Comparison of ENCODE assay signal across 30 cellular contexts in the genomic region with DNA sequence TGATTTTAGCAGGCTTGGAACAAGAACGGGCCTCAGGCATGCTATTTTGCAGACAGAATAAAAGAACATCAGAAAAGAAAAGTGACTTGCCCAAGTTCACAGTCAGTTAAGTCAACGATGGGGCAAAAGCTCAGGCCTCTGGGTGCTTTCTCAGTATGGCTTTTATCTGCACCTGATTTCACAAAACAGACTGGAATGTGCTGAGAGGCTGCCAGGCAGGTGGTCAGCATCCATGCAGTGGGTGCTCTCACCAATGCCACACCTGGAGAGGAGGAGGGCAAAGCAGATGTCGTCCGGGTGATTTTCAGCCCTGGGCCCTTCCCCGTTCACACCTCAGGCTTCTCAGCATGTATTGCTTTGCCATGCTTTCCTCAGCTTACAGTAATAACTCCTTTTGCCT.
A peak's percentile ranks its signal among the peaks of the same experiment; 100 is the strongest.
DNase-seq lines count a peak whose midpoint lies in the region; ATAC-seq, FAIRE-seq and TF ChIP-seq lines count a peak whose summit lies in the region.
"Had no signal": no experiment of that assay in that cellular context is flagged by ENCODE, and none has a peak within 500 bp of the region (broad histone marks: within the 10 kb centered on the region; RNA-seq: fewer than 3 reads in every experiment).

No MANE protein-coding gene starts in this region.

- no peak for TF ChIP-seq POLR2A in H1 (IDR thresholded peaks at IDR 0.05; ENCODE audit: control extremely low read depth in 1 of 2, low read depth in 2 of 2, low read length in 2 of 2)

- H3K79me2 ChIP-seq in PC-3 (ENCODE audit: low read length) (no peaks in the 10 kb centered on the region), H1 (ENCODE audit: control insufficient read depth in 1 of 2, insufficient read depth in 2 of 2, low read length in 2 of 2) (no peaks in the 10 kb centered on the region)

- peaks cover 0 to 16% (median 3%) of the 10 kb centered on the region in 11 experiments; a peak in 7 of 22 replicates for H3K9me3 ChIP-seq in BLaER1 treated with 17β-estradiol and CSF1 and Interleukin-3, amounts not matched to agents 10 nM and 100 nM (replicated peaks in 1 of 11)
- no peaks in the 10 kb centered on the region for H3K9me3 ChIP-seq in PC-3 (ENCODE audit: low read length)
- peaks cover 0 to 3% of the 10 kb centered on the region in 2 experiments; a peak in 2 of 4 replicates for H3K9me3 ChIP-seq in H1 (ENCODE audit: insufficient read depth in 2 of 2, low read depth in 1 of 2, low read length in 1 of 2)
- H3K9me3 ChIP-seq: A549, Peyer's patch, SK-N-SH had no signal

- peaks cover 5% of the 10 kb centered on the region for H3K9me3 Mint-ChIP-seq in Calu3 (ENCODE audit: low read depth, unreplicated experiment)
- no peaks in the 10 kb centered on the region for H3K9me3 Mint-ChIP-seq in activated naive CD4-positive, alpha-beta T cell treated with anti-CD3 and anti-CD28 coated beads, Interleukin-2, amount 10 ng/mL, durations not matched to agents 7 days and 5 days
- H3K9me3 Mint-ChIP-seq: CD8-positive, alpha-beta T cell had no signal

- H3K27ac ChIP-seq in BLaER1 treated with 17β-estradiol and CSF1 and Interleukin-3, amounts not matched to agents 10 nM and 100 nM: peak overlapping the region in 8 of 11 experiments; percentile 74 to 88 (median 82); a peak in 14 of 22 replicates
- peak overlapping the region; percentile 99 for H3K27ac ChIP-seq in PC-3 (ENCODE audit: low read length)
- H3K27ac ChIP-seq in H1 (ENCODE audit: low read depth, low read length): no peak overlapping the region
- H3K27ac ChIP-seq: A549, Peyer's patch had no signal

- TF ChIP-seq RAD21 in H1 (IDR thresholded peaks at IDR 0.05 in 1 of 2, conservative IDR thresholded peaks at IDR 0.05 in 1 of 2; ENCODE audit: low read depth in 2 of 2, low read length in 2 of 2): no peak

- no peak overlapping the region for H2AK5ac ChIP-seq in H1 (ENCODE audit: low read depth, low read length)

- no peaks in the 10 kb centered on the region for H3K27me3 ChIP-seq in BLaER1 treated with 17β-estradiol and CSF1 and Interleukin-3, amounts not matched to agents 10 nM and 100 nM
- H3K27me3 ChIP-seq in PC-3 (ENCODE audit: low read length): no peaks in the 10 kb centered on the region
- no peaks in the 10 kb centered on the region for H3K27me3 ChIP-seq in H1 (replicated peaks in 1 of 4; ENCODE audit: control insufficient read depth in 3 of 4, extremely low read depth in 1 of 4, insufficient read depth in 3 of 4, low read length in 3 of 4)
- H3K27me3 ChIP-seq: Peyer's patch had no signal

- DNase-seq in Calu3: no peak
- DNase-seq in PC-3: no peak
- DNase-seq in H1 (ENCODE audit: low read depth in 1 of 2, low spot score in 2 of 2): no peak
- DNase-seq in activated naive CD4-positive, alpha-beta T cell treated with anti-CD3 and anti-CD28 coated beads, Interleukin-2, amount 10 ng/mL, durations not matched to agents 7 days and 5 days: no peak
- no peak for DNase-seq in activated effector memory CD4-positive, alpha-beta T cell treated with anti-CD3 and anti-CD28 coated beads, Interleukin-2, amount 50 U/mL, for 16 hours
- DNase-seq in HuH-7 (ENCODE audit: low spot score): no peak
- DNase-seq: AML-193; C1 segment of cervical spinal cord; CD8-positive, alpha-beta T cell; DMS79 treated with DMSO at 0.1 percent for 48 hours; GF-D8; Kasumi-1; MV-4-11; NCI-H1105; NCI-H1694; NCI-H2029 treated with DMSO at 0.1 percent for 48 hours; NCI-H2227 treated with DMSO at 0.1 percent for 48 hours; NCI-H510A; NCI-H774; Peyer's patch; SIG-M5; SK-N-SH; SW 1271 had no signal

- H3K4ac ChIP-seq in H1 (replicated peaks; ENCODE audit: insufficient read length, low read depth, low read length): no peak overlapping the region

- TF ChIP-seq CTCF in Calu3 (IDR thresholded peaks at IDR 0.05; ENCODE audit: unreplicated experiment): no peak
- TF ChIP-seq CTCF in PC-3 (conservative IDR thresholded peaks at IDR 0.05; ENCODE audit: low read depth, low read length): no peak
- no peak for TF ChIP-seq CTCF in H1 (IDR thresholded peaks at IDR 0.05; ENCODE audit: control extremely low read depth in 1 of 3, insufficient read depth in 1 of 3, low read depth in 1 of 3, low read length in 3 of 3)

- CTCF ChIA-PET in Calu3 (lab: Charles Lee): no interaction called here
- CTCF ChIA-PET in PC-3 (lab: Charles Lee): no interaction called here
- CTCF ChIA-PET in H1 (lab: Charles Lee; ENCODE audit: partially characterized antibody): no interaction called here
- CTCF ChIA-PET in activated naive CD4-positive, alpha-beta T cell treated with anti-CD3 and anti-CD28 coated beads, Interleukin-2, amount 10 ng/mL, durations not matched to agents 7 days and 5 days (lab: Charles Lee): interaction anchor here (1.2 kb wide), 1 partner anchor 18 kb away, joined by 3 read pairs; no protein-coding TSS in a partner anchor

- H2BK120ac ChIP-seq in H1 (replicated peaks; ENCODE audit: low read depth, low read length): no peak overlapping the region

- H3K18ac ChIP-seq in H1 (ENCODE audit: extremely low read depth, low read length): no peak overlapping the region; the same call in 1 of the 2 replicates

- H3K9ac ChIP-seq in BLaER1 treated with 17β-estradiol and CSF1 and Interleukin-3, amounts not matched to agents 10 nM and 100 nM: no peak overlapping the region
- H3K9ac ChIP-seq in PC-3 (ENCODE audit: low read length): no peak overlapping the region; the same call in 1 of the 2 replicates
- no peak overlapping the region for H3K9ac ChIP-seq in H1 (replicated peaks in 1 of 4; ENCODE audit: extremely low read depth in 1 of 4, low read depth in 3 of 4, low read length in 3 of 4)
- H3K9ac ChIP-seq: SK-N-SH had no signal

- no peaks in the 10 kb centered on the region for H3K36me3 ChIP-seq in BLaER1 treated with 17β-estradiol and CSF1 and Interleukin-3, amounts not matched to agents 10 nM and 100 nM
- H3K36me3 ChIP-seq in PC-3 (ENCODE audit: low read depth, low read length) (no peaks in the 10 kb centered on the region), H1 (ENCODE audit: control insufficient read depth in 2 of 4, insufficient read depth in 4 of 4, low read length in 3 of 4) (no peaks in the 10 kb centered on the region)
- H3K36me3 ChIP-seq: Peyer's patch had no signal

- no peak overlapping the region for H3K4me3 ChIP-seq in BLaER1 treated with 17β-estradiol and CSF1 and Interleukin-3, amounts not matched to agents 10 nM and 100 nM
- H3K4me3 ChIP-seq in PC-3 (ENCODE audit: low read length): no peak overlapping the region
- no peak overlapping the region for H3K4me3 ChIP-seq in H1 (ENCODE audit: extremely low read depth in 1 of 4, insufficient read depth in 2 of 4, low read depth in 3 of 4, low read length in 4 of 4)
- H3K4me3 ChIP-seq: A549, K562, Peyer's patch had no signal

- no peak overlapping the region for H2BK12ac ChIP-seq in H1 (ENCODE audit: low read depth, low read length)

- ATAC-seq in PC-3: no peak
- ATAC-seq: A549; CD8-positive, alpha-beta T cell; HepG2; K562 had no signal

- H4K20me1 ChIP-seq in BLaER1 treated with 17β-estradiol and CSF1 and Interleukin-3, amounts not matched to agents 10 nM and 100 nM: no peaks in the 10 kb centered on the region
- H4K20me1 ChIP-seq in PC-3 (ENCODE audit: low read length) (no peaks in the 10 kb centered on the region), H1 (replicated peaks in 1 of 2; ENCODE audit: control insufficient read depth in 1 of 2, insufficient read depth in 2 of 2, low read length in 2 of 2) (peaks cover 0 to 5% of the 10 kb centered on the region in 2 experiments)

- TF ChIP-seq EP300 in H1 (IDR thresholded peaks at IDR 0.05; ENCODE audit: borderline replicate concordance in 1 of 2, low read depth in 2 of 2, low read length in 2 of 2): no peak

- no peaks in the 10 kb centered on the region for H3K79me1 ChIP-seq in H1 (ENCODE audit: low read depth, low read length)

- peaks cover 6% of the 10 kb centered on the region for H3K36me3 Mint-ChIP-seq in Calu3 (ENCODE audit: insufficient read depth, unreplicated experiment)
- no peaks in the 10 kb centered on the region for H3K36me3 Mint-ChIP-seq in activated naive CD4-positive, alpha-beta T cell treated with anti-CD3 and anti-CD28 coated beads, Interleukin-2, amount 10 ng/mL, durations not matched to agents 7 days and 5 days
- H3K36me3 Mint-ChIP-seq: CD8-positive, alpha-beta T cell had no signal

- no peak overlapping the region for H2BK5ac ChIP-seq in H1 (ENCODE audit: low read depth, low read length)

- intact Hi-C loops in Calu3 (cut with micrococcal nuclease; ENCODE audit: unreplicated experiment) (loop anchor here (2.0 kb wide), 1 partner anchor 169 kb away; no protein-coding TSS in a partner anchor), PC-3 (cut with micrococcal nuclease) (no loop called here)

- WGBS in H1 (ENCODE audit: extremely low coverage in 1 of 2, insufficient coverage in 1 of 2, insufficient read length in 1 of 2, insufficient replicate concordance in 2 of 2, low coverage in 1 of 2, low lambda C conversion rate in 2 of 2, missing lambda C conversion rate in 1 of 2), 2 experiments: 93% methylated on average over 5 of the region's 5 CpGs; no CpG with 5 or more reads in 1 of the 2 experiments

- FAIRE-seq in H1 (lab: Jason Lieb, UNC): no peak
- FAIRE-seq: GM12891, H54, HepG2, K562 had no signal

- H3K4me3 Mint-ChIP-seq in Calu3 (ENCODE audit: low read depth, unreplicated experiment): no peak overlapping the region
- no peak overlapping the region for H3K4me3 Mint-ChIP-seq in activated naive CD4-positive, alpha-beta T cell treated with anti-CD3 and anti-CD28 coated beads, Interleukin-2, amount 10 ng/mL, durations not matched to agents 7 days and 5 days
- H3K4me3 Mint-ChIP-seq: CD8-positive, alpha-beta T cell; T-helper 1 cell treated with Interleukin-12 subunit alpha and Interleukin-12 subunit beta and Interleukin-4 antibody, amounts not matched to agents 30 μg/mL and 1 μg/mL, for 36 hours had no signal

- H3K4me2 ChIP-seq in BLaER1 treated with 17β-estradiol and CSF1 and Interleukin-3, amounts not matched to agents 10 nM and 100 nM: 0 out of 22 replicates have a peak overlapping the region, but pooled peaks of 1 of the 11 experiments have one; percentile 6
- H3K4me2 ChIP-seq in PC-3 (ENCODE audit: low read length) (no peak overlapping the region), H1 (ENCODE audit: insufficient read depth in 1 of 2, low read depth in 2 of 2, low read length in 2 of 2) (no peak overlapping the region)
- H3K4me2 ChIP-seq: A549, SK-N-SH had no signal

- H4K91ac ChIP-seq in H1 (replicated peaks; ENCODE audit: insufficient read length, low read length): no peak overlapping the region

- no peak overlapping the region for H4K5ac ChIP-seq in H1 (ENCODE audit: insufficient read length, low read depth, low read length)

- BruUV-seq in Calu3 (replicated peaks; lab: Mats Ljungman, UMichigan) (no TSS peak), PC-3 (replicated peaks; lab: Mats Ljungman, UMichigan) (no TSS peak)

- H3K4me1 ChIP-seq in BLaER1 treated with 17β-estradiol and CSF1 and Interleukin-3, amounts not matched to agents 10 nM and 100 nM: peaks cover 12 to 39% (median 25%) of the 10 kb centered on the region in 10 experiments
- peaks cover 23% of the 10 kb centered on the region for H3K4me1 ChIP-seq in PC-3 (ENCODE audit: insufficient read depth, low read length)
- H3K4me1 ChIP-seq in H1 (replicated peaks in 1 of 4; ENCODE audit: control insufficient read depth in 3 of 4, insufficient read depth in 4 of 4, low read length in 3 of 4): peaks cover 2 to 5% (median 3%) of the 10 kb centered on the region in 4 experiments; a peak in 5 of 7 replicates
- H3K4me1 ChIP-seq: A549, Peyer's patch had no signal

- no peak overlapping the region for H3K23ac ChIP-seq in H1 (ENCODE audit: insufficient read length)

- POLR2A ChIA-PET in PC-3 (lab: Charles Lee; ENCODE audit: unreplicated experiment): no interaction called here
- POLR2A ChIA-PET in H1 (lab: Charles Lee; ENCODE audit: partially characterized antibody): no interaction called here

- H3K27ac Mint-ChIP-seq in Calu3 (ENCODE audit: unreplicated experiment): peak overlapping the region; percentile 19
- no peak overlapping the region for H3K27ac Mint-ChIP-seq in activated naive CD4-positive, alpha-beta T cell treated with anti-CD3 and anti-CD28 coated beads, Interleukin-2, amount 10 ng/mL, durations not matched to agents 7 days and 5 days
- H3K27ac Mint-ChIP-seq: CD8-positive, alpha-beta T cell; T-helper 1 cell treated with Interleukin-12 subunit alpha and Interleukin-12 subunit beta and Interleukin-4 antibody, amounts not matched to agents 30 μg/mL and 1 μg/mL, for 36 hours had no signal

- H3K14ac ChIP-seq in H1 (ENCODE audit: insufficient read length): no peak overlapping the region

- H2AFZ ChIP-seq in PC-3 (ENCODE audit: low read length) (no peak overlapping the region), H1 (ENCODE audit: low read length) (no peak overlapping the region)

- no peak overlapping the region for H3K56ac ChIP-seq in H1 (replicated peaks; ENCODE audit: insufficient read length, low read depth, low read length)

- H3K9me2 ChIP-seq in PC-3 (replicated peaks; ENCODE audit: low read length): no peaks in the 10 kb centered on the region
- H3K9me2 ChIP-seq: SK-N-SH had no signal

- H3K4me1 Mint-ChIP-seq in Calu3 (ENCODE audit: low read depth, unreplicated experiment): peaks cover 29% of the 10 kb centered on the region
- peaks cover 20% of the 10 kb centered on the region for H3K4me1 Mint-ChIP-seq in activated naive CD4-positive, alpha-beta T cell treated with anti-CD3 and anti-CD28 coated beads, Interleukin-2, amount 10 ng/mL, durations not matched to agents 7 days and 5 days

- peak overlapping the region; percentile 40; the same call in 1 of the 2 replicates for H2BK15ac ChIP-seq in H1 (ENCODE audit: low read length)

- peaks cover 9% of the 10 kb centered on the region; the same call in 1 of the 2 replicates for H3K23me2 ChIP-seq in H1 (ENCODE audit: low read depth, low read length)

- no peak overlapping the region for H2BK20ac ChIP-seq in H1 (ENCODE audit: low read length)

- H3K27me3 Mint-ChIP-seq in Calu3 (ENCODE audit: unreplicated experiment): no peaks in the 10 kb centered on the region
- H3K27me3 Mint-ChIP-seq in activated naive CD4-positive, alpha-beta T cell treated with anti-CD3 and anti-CD28 coated beads, Interleukin-2, amount 10 ng/mL, durations not matched to agents 7 days and 5 days: no peaks in the 10 kb centered on the region

- H4K8ac ChIP-seq in H1 (ENCODE audit: extremely low read depth, insufficient read depth, low read length): no peak overlapping the region; the same call in 1 of the 2 replicates

- H3F3A ChIP-seq in PC-3 (ENCODE audit: low read length, unreplicated experiment): no peaks in the 10 kb centered on the region
